In the genomic region with DNA sequence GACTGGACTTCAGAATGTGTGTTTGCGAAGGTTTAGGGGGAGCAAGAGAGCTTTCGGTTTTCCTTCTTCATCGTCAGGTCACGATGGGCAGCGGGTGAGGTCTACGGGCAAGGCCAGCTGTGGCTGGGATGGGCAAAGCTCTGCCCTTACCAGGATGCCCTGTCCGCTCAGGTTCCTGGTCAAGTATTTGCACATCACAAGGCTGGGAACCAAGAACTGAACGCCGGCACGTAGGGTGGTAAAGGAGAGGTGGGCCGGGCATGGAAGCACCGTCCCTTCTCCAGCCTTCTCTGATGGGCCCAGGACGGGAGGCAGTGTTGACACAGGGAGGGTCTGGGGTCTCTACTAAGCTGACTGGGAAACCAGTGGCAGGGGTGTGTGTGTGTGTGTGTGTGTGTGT, we compare ENCODE assay signal across 17 cellular contexts. TPM values are rescaled to one million over a fixed set of nuclear protein-coding genes. Genes with fewer than 3 reads are reported as not detected.
A peak's percentile ranks its signal among the peaks of the same experiment; 100 is the strongest.
DNase-seq lines count a peak whose midpoint lies in the region; ATAC-seq and TF ChIP-seq lines count a peak whose summit lies in the region.
"Had no signal": no experiment of that assay in that cellular context is flagged by ENCODE, and none has a peak within 500 bp of the region (broad histone marks: within the 10 kb centered on the region; RNA-seq: fewer than 3 reads in every experiment).

No MANE protein-coding gene starts in this region.

- peak overlapping the region; percentile 73 for H3K27ac Mint-ChIP-seq in activated CD4-positive, alpha-beta T cell treated with anti-CD3 and anti-CD28 coated beads, Interleukin-2, amount 10 ng/mL, durations not matched to agents 24 days and 14 days
- no peak overlapping the region for H3K27ac Mint-ChIP-seq in activated CD4-positive, alpha-beta T cell treated with anti-CD3 and anti-CD28 coated beads, Interleukin-2, amount 10 ng/mL, durations not matched to agents 7 days and 5 days
- H3K27ac Mint-ChIP-seq in activated naive CD4-positive, alpha-beta T cell treated with anti-CD3 and anti-CD28 coated beads for 36 hours: no peak overlapping the region
- H3K27ac Mint-ChIP-seq: CD4-positive, alpha-beta T cell had no signal

- peaks cover 11% of the 10 kb centered on the region for H3K4me1 Mint-ChIP-seq in activated CD4-positive, alpha-beta T cell treated with anti-CD3 and anti-CD28 coated beads, Interleukin-2, amount 10 ng/mL, durations not matched to agents 24 days and 14 days
- peaks cover 11% of the 10 kb centered on the region for H3K4me1 Mint-ChIP-seq in activated CD4-positive, alpha-beta T cell treated with anti-CD3 and anti-CD28 coated beads, Interleukin-2, amount 10 ng/mL, durations not matched to agents 7 days and 5 days
- no peaks in the 10 kb centered on the region for H3K4me1 Mint-ChIP-seq in activated naive CD4-positive, alpha-beta T cell treated with anti-CD3 and anti-CD28 coated beads for 36 hours (ENCODE audit: low read depth)

- H3K27me3 Mint-ChIP-seq in activated CD4-positive, alpha-beta T cell treated with anti-CD3 and anti-CD28 coated beads, Interleukin-2, amount 10 ng/mL, durations not matched to agents 24 days and 14 days: no peaks in the 10 kb centered on the region
- H3K27me3 Mint-ChIP-seq in activated CD4-positive, alpha-beta T cell treated with anti-CD3 and anti-CD28 coated beads, Interleukin-2, amount 10 ng/mL, durations not matched to agents 7 days and 5 days: no peaks in the 10 kb centered on the region
- H3K27me3 Mint-ChIP-seq in activated naive CD4-positive, alpha-beta T cell treated with anti-CD3 and anti-CD28 coated beads for 36 hours (ENCODE audit: low read depth): no peaks in the 10 kb centered on the region
- H3K27me3 Mint-ChIP-seq: CD4-positive, alpha-beta T cell had no signal

- H3K4me3 Mint-ChIP-seq in activated CD4-positive, alpha-beta T cell treated with anti-CD3 and anti-CD28 coated beads, Interleukin-2, amount 10 ng/mL, durations not matched to agents 24 days and 14 days: no peak overlapping the region
- H3K4me3 Mint-ChIP-seq in activated CD4-positive, alpha-beta T cell treated with anti-CD3 and anti-CD28 coated beads, Interleukin-2, amount 10 ng/mL, durations not matched to agents 7 days and 5 days: no peak overlapping the region
- no peak overlapping the region for H3K4me3 Mint-ChIP-seq in activated naive CD4-positive, alpha-beta T cell treated with anti-CD3 and anti-CD28 coated beads for 36 hours
- H3K4me3 Mint-ChIP-seq: CD4-positive, alpha-beta T cell had no signal

- H3K9me3 ChIP-seq in lower lobe of right lung (no peaks in the 10 kb centered on the region), upper lobe of right lung (no peaks in the 10 kb centered on the region)

- intact Hi-C loops in activated CD4-positive, alpha-beta T cell treated with anti-CD3 and anti-CD28 coated beads, Interleukin-2, amount 10 ng/mL, durations not matched to agents 24 days and 14 days (cut with micrococcal nuclease): no loop called here
- intact Hi-C loops in lower lobe of right lung (cut with DNase I): no loop called here
- intact Hi-C loops in posterior vena cava (cut with DNase I): no loop called here
- intact Hi-C loops in upper lobe of right lung (cut with DNase I): no loop called here
- intact Hi-C loops in activated naive CD4-positive, alpha-beta T cell treated with anti-CD3 and anti-CD28 coated beads for 36 hours (cut with micrococcal nuclease): no loop called here

- POLR2A ChIA-PET in activated CD4-positive, alpha-beta T cell treated with anti-CD3 and anti-CD28 coated beads, Interleukin-2, amount 10 ng/mL, durations not matched to agents 7 days and 5 days (lab: Charles Lee): interaction anchor here (0.7 kb wide), 2 partner anchors 25 to 286 kb away, joined by 3 to 4 read pairs; no protein-coding TSS in a partner anchor

- H3K27me3 ChIP-seq in lower lobe of right lung (ENCODE audit: low read depth) (no peaks in the 10 kb centered on the region), upper lobe of right lung (no peaks in the 10 kb centered on the region)
- H3K27me3 ChIP-seq: BLaER1 had no signal

- DNase-seq in activated CD4-positive, alpha-beta T cell treated with anti-CD3 and anti-CD28 coated beads, Interleukin-2, amount 10 ng/mL, durations not matched to agents 24 days and 14 days: no peak
- no peak for DNase-seq in activated CD4-positive, alpha-beta T cell treated with anti-CD3 and anti-CD28 coated beads, Interleukin-2, amount 10 ng/mL, durations not matched to agents 7 days and 5 days
- peak; percentile 23 for DNase-seq in lower lobe of right lung
- DNase-seq in posterior vena cava (ENCODE audit: low spot score): peak; percentile 49
- DNase-seq in upper lobe of right lung: peak; percentile 30
- no peak for DNase-seq in activated naive CD4-positive, alpha-beta T cell treated with anti-CD3 and anti-CD28 coated beads for 36 hours
- DNase-seq in C1 segment of cervical spinal cord (lab: John Stamatoyannopoulos, UW): no peak
- no peak for DNase-seq in AG08395 (ENCODE audit: low spot score)
- DNase-seq: AML-193; Calu3; CD4-positive, alpha-beta T cell; DMS 273 treated with DMSO at 0.1 percent for 48 hours; GM23248 had no signal

- TF ChIP-seq CTCF in lower lobe of right lung (IDR thresholded peaks at IDR 0.05) (no peak), upper lobe of right lung (IDR thresholded peaks at IDR 0.05) (no peak)

- H3K36me3 ChIP-seq in lower lobe of right lung: no peaks in the 10 kb centered on the region
- no peaks in the 10 kb centered on the region for H3K36me3 ChIP-seq in upper lobe of right lung
- H3K36me3 ChIP-seq: BLaER1 had no signal

- no peaks in the 10 kb centered on the region for H3K9me3 Mint-ChIP-seq in activated CD4-positive, alpha-beta T cell treated with anti-CD3 and anti-CD28 coated beads, Interleukin-2, amount 10 ng/mL, durations not matched to agents 24 days and 14 days
- no peaks in the 10 kb centered on the region for H3K9me3 Mint-ChIP-seq in activated CD4-positive, alpha-beta T cell treated with anti-CD3 and anti-CD28 coated beads, Interleukin-2, amount 10 ng/mL, durations not matched to agents 7 days and 5 days
- H3K9me3 Mint-ChIP-seq in activated naive CD4-positive, alpha-beta T cell treated with anti-CD3 and anti-CD28 coated beads for 36 hours: no peaks in the 10 kb centered on the region
- H3K9me3 Mint-ChIP-seq: CD4-positive, alpha-beta T cell had no signal

- H3K27ac ChIP-seq in lower lobe of right lung: no peak overlapping the region
- no peak overlapping the region for H3K27ac ChIP-seq in upper lobe of right lung
- H3K27ac ChIP-seq: 22Rv1, BLaER1, GM23248 had no signal

- no peaks in the 10 kb centered on the region for H3K36me3 Mint-ChIP-seq in activated CD4-positive, alpha-beta T cell treated with anti-CD3 and anti-CD28 coated beads, Interleukin-2, amount 10 ng/mL, durations not matched to agents 24 days and 14 days (ENCODE audit: low read depth)
- no peaks in the 10 kb centered on the region for H3K36me3 Mint-ChIP-seq in activated CD4-positive, alpha-beta T cell treated with anti-CD3 and anti-CD28 coated beads, Interleukin-2, amount 10 ng/mL, durations not matched to agents 7 days and 5 days (ENCODE audit: low read depth)
- no peaks in the 10 kb centered on the region for H3K36me3 Mint-ChIP-seq in activated naive CD4-positive, alpha-beta T cell treated with anti-CD3 and anti-CD28 coated beads for 36 hours (ENCODE audit: low read depth)

- CTCF ChIA-PET in activated CD4-positive, alpha-beta T cell treated with anti-CD3 and anti-CD28 coated beads, Interleukin-2, amount 10 ng/mL, durations not matched to agents 7 days and 5 days (lab: Charles Lee): interaction anchor here (0.6 to 1.9 kb wide), 4 partner anchors 10 to 133 kb away, joined by 3 to 6 read pairs (median 4); no protein-coding TSS in a partner anchor
- CTCF ChIA-PET in activated naive CD4-positive, alpha-beta T cell treated with anti-CD3 and anti-CD28 coated beads for 36 hours (lab: Charles Lee): no interaction called here

- H3K4me1 ChIP-seq in lower lobe of right lung (no peaks in the 10 kb centered on the region), upper lobe of right lung (no peaks in the 10 kb centered on the region)

- H3K4me3 ChIP-seq in lower lobe of right lung (no peak overlapping the region), upper lobe of right lung (no peak overlapping the region)
- H3K4me3 ChIP-seq: BLaER1, GM23248 had no signal

- ATAC-seq in lower lobe of right lung (no peak), upper lobe of right lung (no peak)
- ATAC-seq: HCT116, HepG2 had no signal

RNA-seq across cellular contexts. Expression of gene UBE2F, which starts 50.5 kb away (rescaled TPM):
- total RNA-seq in activated CD4-positive, alpha-beta T cell treated with anti-CD3 and anti-CD28 coated beads, Interleukin-2, amount 10 ng/mL, durations not matched to agents 24 days and 14 days: 115 and 124 TPM in 2 replicates
- 10 to 100 TPM; 71.4 to 80.5 TPM for total RNA-seq in activated CD4-positive, alpha-beta T cell treated with anti-CD3 and anti-CD28 coated beads, Interleukin-2, amount 10 ng/mL, durations not matched to agents 7 days and 5 days
- 59.5 TPM for total RNA-seq in lower lobe of right lung
- 10 to 100 TPM; 49.5 to 49.9 TPM for total RNA-seq in posterior vena cava
- total RNA-seq in upper lobe of right lung: 51.4 TPM
- 10 to 100 TPM; 43.4 to 45.5 TPM for total RNA-seq in activated naive CD4-positive, alpha-beta T cell treated with anti-CD3 and anti-CD28 coated beads for 36 hours

RNA-seq across cellular contexts. Expression of gene RAMP1, which starts 56.9 kb away (rescaled TPM):
- total RNA-seq in activated CD4-positive, alpha-beta T cell treated with anti-CD3 and anti-CD28 coated beads, Interleukin-2, amount 10 ng/mL, durations not matched to agents 24 days and 14 days: 17.6 TPM in 2 replicates
- total RNA-seq in activated CD4-positive, alpha-beta T cell treated with anti-CD3 and anti-CD28 coated beads, Interleukin-2, amount 10 ng/mL, durations not matched to agents 7 days and 5 days: 1 to 10 TPM; 4.9 TPM
- total RNA-seq in lower lobe of right lung: 5.1 TPM
- 100 to 1,000 TPM; 114 to 116 TPM for total RNA-seq in posterior vena cava
- 11.1 TPM for total RNA-seq in upper lobe of right lung
- under 1 TPM; 0.62 to 0.69 TPM for total RNA-seq in activated naive CD4-positive, alpha-beta T cell treated with anti-CD3 and anti-CD28 coated beads for 36 hours
- total RNA-seq: CD4-positive, alpha-beta T cell had no signal

Comparison
In these comparisons a context has a peak if more than half of its experiments do, and no peak if none do; other contexts are left out.
1. DNase-seq: peak in lower lobe of right lung (single experiment), posterior vena cava (single experiment) and upper lobe of right lung (single experiment); none in activated CD4-positive, alpha-beta T cell treated with anti-CD3 and anti-CD28 coated beads, Interleukin-2, amount 10 ng/mL, durations not matched to agents 24 days and 14 days (single experiment), activated CD4-positive, alpha-beta T cell treated with anti-CD3 and anti-CD28 coated beads, Interleukin-2, amount 10 ng/mL, durations not matched to agents 7 days and 5 days (single experiment), activated naive CD4-positive, alpha-beta T cell treated with anti-CD3 and anti-CD28 coated beads for 36 hours (single experiment), C1 segment of cervical spinal cord (0 of 14) and AG08395 (single experiment).